ENCODE assay signal across 8 cellular contexts in the genomic region with DNA sequence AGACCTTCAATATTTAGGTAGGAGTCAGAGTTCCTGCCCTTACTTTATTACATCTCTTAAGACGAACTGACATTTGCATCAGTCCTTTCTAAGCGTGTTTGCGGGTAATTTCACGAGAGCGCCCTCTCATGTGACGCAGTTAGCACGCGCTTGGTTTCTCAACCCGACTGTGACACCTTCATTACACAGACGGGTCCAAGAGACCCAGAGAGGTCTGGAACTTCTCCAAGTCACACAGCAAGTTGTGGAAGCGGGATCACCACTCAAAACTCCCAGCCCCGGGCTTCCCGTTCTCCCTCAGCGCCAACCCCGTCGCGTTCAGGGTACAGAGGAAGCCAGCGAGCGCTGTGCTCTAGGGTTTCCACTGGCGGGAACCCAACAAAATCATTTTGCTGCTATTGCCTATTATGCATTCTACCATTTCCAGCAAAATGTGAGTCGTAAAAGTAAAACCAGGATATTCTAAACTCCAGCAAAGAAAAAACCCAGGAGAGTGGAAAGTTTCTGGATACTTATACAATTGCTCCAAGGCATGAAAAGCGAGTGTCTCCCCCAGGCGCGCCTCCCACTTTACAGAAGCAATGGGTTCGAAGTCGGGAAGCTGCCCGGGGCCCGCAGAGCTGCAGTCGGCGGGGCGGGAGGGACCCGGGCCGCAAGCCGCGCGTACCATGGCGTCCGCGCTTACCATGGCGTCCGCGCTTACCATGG. TPM values are rescaled to one million over a fixed set of nuclear protein-coding genes. Genes with fewer than 3 reads are reported as not detected.
DNase-seq lines count a peak whose midpoint lies in the region; ATAC-seq and TF ChIP-seq lines count a peak whose summit lies in the region.

No MANE protein-coding gene starts in this region.

- no peak for TF ChIP-seq CTCF in omental fat pad (IDR thresholded peaks at IDR 0.05)

- peak; percentile 16 for DNase-seq in DMS114 treated with DMSO at 0.1 percent for 48 hours (lab: John Stamatoyannopoulos, UW; ENCODE audit: unreplicated experiment)
- DNase-seq in HUDEP-2 (lab: John Stamatoyannopoulos, UW; ENCODE audit: unreplicated experiment in 76 of 76), result peak in 71 of 76 experiments; percentile 5 to 88 (median 46)
- DNase-seq in SHP77 (lab: John Stamatoyannopoulos, UW), result peak; percentile 13 to 25
- DNase-seq in activated naive CD4-positive, alpha-beta T cell treated with Interleukin-2 at 50 U/mL for 16 hours, result peak; percentile 77
- DNase-seq in germinal center (ENCODE audit: low spot score), result peak; percentile 63
- peak; percentile 84 for DNase-seq in omental fat pad (ENCODE audit: low spot score)

- ATAC-seq in GM21390 (IDR thresholded peaks at IDR 0.05; ENCODE audit: unreplicated experiment) (peak; percentile 59), omental fat pad (ENCODE audit: low FRiP score) (peak; percentile 82)

- H3K27ac ChIP-seq in temporal lobe (ENCODE audit: low read depth, low read length), result peak overlapping the region; percentile 87

RNA-seq across cellular contexts. Expression of gene ENOSF1, which starts 0.6 kb away (rescaled TPM):
- total RNA-seq in omental fat pad (100 to 1,000 TPM in 1 of 4 donors, 10 to 100 TPM in 3; 31.7 to 104 (median 45.2) TPM), temporal lobe (4.7 TPM)

RNA-seq across cellular contexts. Expression of gene TYMS, which starts 54.4 kb away (rescaled TPM):
- total RNA-seq in omental fat pad (1 to 10 TPM in 1 of 4 donors, under 1 TPM in 2, not detected in 1; 0.50 to 6.4 (median 0.65) TPM), temporal lobe (5.2 TPM)

Comparison
In these comparisons a context has a peak if more than half of its experiments do, and no peak if none do; other contexts are left out.
1. Peak in every context shown above with its lines: DNase-seq, ATAC-seq and H3K27ac ChIP-seq.
2. DNase-seq: peak in every context shown above with its lines; median percentile 84 in omental fat pad; 77 in activated naive CD4-positive, alpha-beta T cell treated with Interleukin-2 at 50 U/mL for 16 hours; 63 in germinal center; 46 in HUDEP-2; 19 in SHP77; 16 in DMS114 treated with DMSO at 0.1 percent for 48 hours.